Comparison of ENCODE assay signal across 1 cellular context in genomic region chr19:11293468-11294389, GRCh38.
A peak's percentile ranks its signal among the peaks of the same experiment; 100 is the strongest.
TF ChIP-seq lines count a peak whose summit lies in the region.

No MANE protein-coding gene starts in this region.

TF ChIP-seq in HepG2, 621 proteins besides CTCF, POLR2A, EP300 and RAD21 (continues in another document):
- peak; percentile 24; the same call in 1 of the 2 replicates for TF ChIP-seq ZKSCAN8 (CRISPR knock-in tag; IDR thresholded peaks at IDR 0.05; ENCODE audit: borderline replicate concordance)
- TF ChIP-seq NBN (conservative IDR thresholded peaks at IDR 0.05), result no peak
- TF ChIP-seq RXRA (CRISPR knock-in tag; IDR thresholded peaks at IDR 0.05), result 0 out of 2 replicates have a peak, but pooled peaks have one; percentile 33
- TF ChIP-seq ZIK1 (CRISPR knock-in tag; IDR thresholded peaks at IDR 0.05; ENCODE audit: borderline replicate concordance, low read depth), result peak; percentile 38; the same call in 1 of the 2 replicates
- TF ChIP-seq, protein P1, sequence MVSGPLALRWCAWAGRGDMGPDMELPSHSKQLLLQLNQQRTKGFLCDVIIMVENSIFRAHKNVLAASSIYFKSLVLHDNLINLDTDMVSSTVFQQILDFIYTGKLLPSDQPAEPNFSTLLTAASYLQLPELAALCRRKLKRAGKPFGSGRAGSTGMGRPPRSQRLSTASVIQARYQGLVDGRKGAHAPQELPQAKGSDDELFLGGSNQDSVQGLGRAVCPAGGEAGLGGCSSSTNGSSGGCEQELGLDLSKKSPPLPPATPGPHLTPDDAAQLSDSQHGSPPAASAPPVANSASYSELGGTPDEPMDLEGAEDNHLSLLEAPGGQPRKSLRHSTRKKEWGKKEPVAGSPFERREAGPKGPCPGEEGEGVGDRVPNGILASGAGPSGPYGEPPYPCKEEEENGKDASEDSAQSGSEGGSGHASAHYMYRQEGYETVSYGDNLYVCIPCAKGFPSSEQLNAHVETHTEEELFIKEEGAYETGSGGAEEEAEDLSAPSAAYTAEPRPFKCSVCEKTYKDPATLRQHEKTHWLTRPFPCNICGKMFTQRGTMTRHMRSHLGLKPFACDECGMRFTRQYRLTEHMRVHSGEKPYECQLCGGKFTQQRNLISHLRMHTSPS (CRISPR knock-in tag; IDR thresholded peaks at IDR 0.05; ENCODE audit: low read depth), result peak; percentile 51; the same call in 1 of the 2 replicates
- TF ChIP-seq CENPX (CRISPR knock-in tag; IDR thresholded peaks at IDR 0.05), result no peak
- TF ChIP-seq CHCHD3 (CRISPR knock-in tag; IDR thresholded peaks at IDR 0.05), result no peak
- peak; percentile 21; the same call in 1 of the 2 replicates for TF ChIP-seq POGZ (CRISPR knock-in tag; IDR thresholded peaks at IDR 0.05)
- 0 out of 2 replicates have a peak, but pooled peaks have one; percentile 55 for TF ChIP-seq FOXC1 (CRISPR knock-in tag; IDR thresholded peaks at IDR 0.05; ENCODE audit: borderline replicate concordance)
- peak; percentile 48 for TF ChIP-seq ARID5B (CRISPR knock-in tag; IDR thresholded peaks at IDR 0.05)
- peak; percentile 43 for TF ChIP-seq THAP11 (CRISPR knock-in tag; IDR thresholded peaks at IDR 0.05)
- no peak for TF ChIP-seq KLF9 (CRISPR knock-in tag; IDR thresholded peaks at IDR 0.05; ENCODE audit: low read depth)
- no peak for TF ChIP-seq FOXK1 (CRISPR knock-in tag; IDR thresholded peaks at IDR 0.05; ENCODE audit: borderline replicate concordance, low read depth)
- TF ChIP-seq, protein P2, sequence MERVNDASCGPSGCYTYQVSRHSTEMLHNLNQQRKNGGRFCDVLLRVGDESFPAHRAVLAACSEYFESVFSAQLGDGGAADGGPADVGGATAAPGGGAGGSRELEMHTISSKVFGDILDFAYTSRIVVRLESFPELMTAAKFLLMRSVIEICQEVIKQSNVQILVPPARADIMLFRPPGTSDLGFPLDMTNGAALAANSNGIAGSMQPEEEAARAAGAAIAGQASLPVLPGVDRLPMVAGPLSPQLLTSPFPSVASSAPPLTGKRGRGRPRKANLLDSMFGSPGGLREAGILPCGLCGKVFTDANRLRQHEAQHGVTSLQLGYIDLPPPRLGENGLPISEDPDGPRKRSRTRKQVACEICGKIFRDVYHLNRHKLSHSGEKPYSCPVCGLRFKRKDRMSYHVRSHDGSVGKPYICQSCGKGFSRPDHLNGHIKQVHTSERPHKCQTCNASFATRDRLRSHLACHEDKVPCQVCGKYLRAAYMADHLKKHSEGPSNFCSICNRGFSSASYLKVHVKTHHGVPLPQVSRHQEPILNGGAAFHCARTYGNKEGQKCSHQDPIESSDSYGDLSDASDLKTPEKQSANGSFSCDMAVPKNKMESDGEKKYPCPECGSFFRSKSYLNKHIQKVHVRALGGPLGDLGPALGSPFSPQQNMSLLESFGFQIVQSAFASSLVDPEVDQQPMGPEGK (CRISPR knock-in tag; IDR thresholded peaks at IDR 0.05), result peak; percentile 65; the same call in 1 of the 2 replicates
- TF ChIP-seq ZNF292 (CRISPR knock-in tag; IDR thresholded peaks at IDR 0.05; ENCODE audit: borderline replicate concordance, low read depth), result peak; percentile 37; the same call in 1 of the 2 replicates
- TF ChIP-seq CBX1 (IDR thresholded peaks at IDR 0.05; ENCODE audit: low read depth), result no peak
- 0 out of 2 replicates have a peak, but pooled peaks have one; percentile 18 for TF ChIP-seq ZNF552 (CRISPR knock-in tag; IDR thresholded peaks at IDR 0.05; ENCODE audit: borderline replicate concordance)
- no peak for TF ChIP-seq YEATS4 (CRISPR knock-in tag; IDR thresholded peaks at IDR 0.05; ENCODE audit: borderline replicate concordance)
- TF ChIP-seq SIX1 (CRISPR knock-in tag; IDR thresholded peaks at IDR 0.05; ENCODE audit: borderline replicate concordance), result no peak
- TF ChIP-seq IKZF5 (CRISPR knock-in tag; IDR thresholded peaks at IDR 0.05), result 0 out of 2 replicates have a peak, but pooled peaks have one; percentile 65
- TF ChIP-seq, protein P3, sequence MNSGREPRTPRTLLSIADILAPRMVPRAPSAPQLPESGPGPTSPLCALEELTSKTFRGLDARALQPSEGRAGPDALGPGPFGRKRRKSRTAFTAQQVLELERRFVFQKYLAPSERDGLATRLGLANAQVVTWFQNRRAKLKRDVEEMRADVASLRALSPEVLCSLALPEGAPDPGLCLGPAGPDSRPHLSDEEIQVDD (CRISPR knock-in tag; IDR thresholded peaks at IDR 0.05; ENCODE audit: borderline replicate concordance), result no peak
- no peak for TF ChIP-seq CENPBD1 (CRISPR knock-in tag; IDR thresholded peaks at IDR 0.05; ENCODE audit: borderline replicate concordance, low read depth)
- TF ChIP-seq ZNF678 (CRISPR knock-in tag; IDR thresholded peaks at IDR 0.05), result no peak
- TF ChIP-seq ZNF607 (CRISPR knock-in tag; IDR thresholded peaks at IDR 0.05; ENCODE audit: borderline replicate concordance), result no peak
- peak; percentile 27; the same call in 1 of the 2 replicates for TF ChIP-seq ZNF724P (CRISPR knock-in tag; IDR thresholded peaks at IDR 0.05; ENCODE audit: borderline replicate concordance)
- TF ChIP-seq HNRNPL (IDR thresholded peaks at IDR 0.05; ENCODE audit: low read depth, low read length), result peak; percentile 78; the same call in 1 of the 2 replicates
- peak; percentile 45; the same call in 1 of the 2 replicates for TF ChIP-seq SP2 (CRISPR knock-in tag; IDR thresholded peaks at IDR 0.05)
- peak; percentile 50 for TF ChIP-seq HIVEP1 (CRISPR knock-in tag; IDR thresholded peaks at IDR 0.05)
- no peak; the same call in 1 of the 2 replicates for TF ChIP-seq MEF2D (CRISPR knock-in tag; IDR thresholded peaks at IDR 0.05)
- peak; percentile 75; the same call in 1 of the 2 replicates for TF ChIP-seq ZBTB38 (CRISPR knock-in tag; IDR thresholded peaks at IDR 0.05)
- peak; percentile 28; the same call in 1 of the 2 replicates for TF ChIP-seq NFKB2 (CRISPR knock-in tag; IDR thresholded peaks at IDR 0.05; ENCODE audit: borderline replicate concordance)
- TF ChIP-seq, protein P4, sequence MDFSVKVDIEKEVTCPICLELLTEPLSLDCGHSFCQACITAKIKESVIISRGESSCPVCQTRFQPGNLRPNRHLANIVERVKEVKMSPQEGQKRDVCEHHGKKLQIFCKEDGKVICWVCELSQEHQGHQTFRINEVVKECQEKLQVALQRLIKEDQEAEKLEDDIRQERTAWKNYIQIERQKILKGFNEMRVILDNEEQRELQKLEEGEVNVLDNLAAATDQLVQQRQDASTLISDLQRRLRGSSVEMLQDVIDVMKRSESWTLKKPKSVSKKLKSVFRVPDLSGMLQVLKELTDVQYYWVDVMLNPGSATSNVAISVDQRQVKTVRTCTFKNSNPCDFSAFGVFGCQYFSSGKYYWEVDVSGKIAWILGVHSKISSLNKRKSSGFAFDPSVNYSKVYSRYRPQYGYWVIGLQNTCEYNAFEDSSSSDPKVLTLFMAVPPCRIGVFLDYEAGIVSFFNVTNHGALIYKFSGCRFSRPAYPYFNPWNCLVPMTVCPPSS (IDR thresholded peaks at IDR 0.05), result no peak
- TF ChIP-seq, protein P5, sequence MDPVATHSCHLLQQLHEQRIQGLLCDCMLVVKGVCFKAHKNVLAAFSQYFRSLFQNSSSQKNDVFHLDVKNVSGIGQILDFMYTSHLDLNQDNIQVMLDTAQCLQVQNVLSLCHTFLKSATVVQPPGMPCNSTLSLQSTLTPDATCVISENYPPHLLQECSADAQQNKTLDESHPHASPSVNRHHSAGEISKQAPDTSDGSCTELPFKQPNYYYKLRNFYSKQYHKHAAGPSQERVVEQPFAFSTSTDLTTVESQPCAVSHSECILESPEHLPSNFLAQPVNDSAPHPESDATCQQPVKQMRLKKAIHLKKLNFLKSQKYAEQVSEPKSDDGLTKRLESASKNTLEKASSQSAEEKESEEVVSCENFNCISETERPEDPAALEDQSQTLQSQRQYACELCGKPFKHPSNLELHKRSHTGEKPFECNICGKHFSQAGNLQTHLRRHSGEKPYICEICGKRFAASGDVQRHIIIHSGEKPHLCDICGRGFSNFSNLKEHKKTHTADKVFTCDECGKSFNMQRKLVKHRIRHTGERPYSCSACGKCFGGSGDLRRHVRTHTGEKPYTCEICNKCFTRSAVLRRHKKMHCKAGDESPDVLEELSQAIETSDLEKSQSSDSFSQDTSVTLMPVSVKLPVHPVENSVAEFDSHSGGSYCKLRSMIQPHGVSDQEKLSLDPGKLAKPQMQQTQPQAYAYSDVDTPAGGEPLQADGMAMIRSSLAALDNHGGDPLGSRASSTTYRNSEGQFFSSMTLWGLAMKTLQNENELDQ (CRISPR knock-in tag; IDR thresholded peaks at IDR 0.05; ENCODE audit: borderline replicate concordance), result no peak
- TF ChIP-seq SP5 (CRISPR knock-in tag; IDR thresholded peaks at IDR 0.05; ENCODE audit: borderline replicate concordance, low read depth), result peak; percentile 44; the same call in 1 of the 2 replicates
- no peak for TF ChIP-seq SIN3B (IDR thresholded peaks at IDR 0.05; ENCODE audit: low read length)
- TF ChIP-seq, protein P6, sequence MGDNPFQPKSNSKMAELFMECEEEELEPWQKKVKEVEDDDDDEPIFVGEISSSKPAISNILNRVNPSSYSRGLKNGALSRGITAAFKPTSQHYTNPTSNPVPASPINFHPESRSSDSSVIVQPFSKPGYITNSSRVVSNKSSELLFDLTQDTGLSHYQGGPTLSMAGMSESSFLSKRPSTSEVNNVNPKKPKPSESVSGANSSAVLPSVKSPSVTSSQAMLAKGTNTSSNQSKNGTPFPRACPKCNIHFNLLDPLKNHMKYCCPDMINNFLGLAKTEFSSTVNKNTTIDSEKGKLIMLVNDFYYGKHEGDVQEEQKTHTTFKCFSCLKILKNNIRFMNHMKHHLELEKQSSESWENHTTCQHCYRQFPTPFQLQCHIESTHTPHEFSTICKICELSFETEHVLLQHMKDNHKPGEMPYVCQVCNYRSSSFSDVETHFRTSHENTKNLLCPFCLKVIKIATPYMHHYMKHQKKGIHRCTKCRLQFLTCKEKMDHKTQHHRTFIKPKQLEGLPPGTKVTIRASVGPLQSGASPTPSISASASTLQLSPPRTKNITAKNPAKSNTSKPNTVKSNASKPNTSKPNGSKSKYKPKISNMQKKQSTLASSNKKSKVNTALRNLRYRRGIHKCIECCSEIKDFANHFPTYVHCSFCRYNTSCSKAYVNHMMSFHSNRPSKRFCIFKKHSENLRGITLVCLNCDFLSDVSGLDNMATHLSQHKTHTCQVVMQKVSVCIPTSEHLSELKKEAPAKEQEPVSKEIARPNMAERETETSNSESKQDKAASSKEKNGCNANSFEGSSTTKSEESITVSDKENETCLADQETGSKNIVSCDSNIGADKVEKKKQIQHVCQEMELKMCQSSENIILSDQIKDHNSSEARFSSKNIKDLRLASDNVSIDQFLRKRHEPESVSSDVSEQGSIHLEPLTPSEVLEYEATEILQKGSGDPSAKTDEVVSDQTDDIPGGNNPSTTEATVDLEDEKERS (CRISPR knock-in tag; IDR thresholded peaks at IDR 0.05), result no peak
- no peak for TF ChIP-seq SOX6 (IDR thresholded peaks at IDR 0.05)
- TF ChIP-seq SOX6 (CRISPR knock-in tag; IDR thresholded peaks at IDR 0.05), result peak; percentile 59; the same call in 1 of the 2 replicates
- no peak for TF ChIP-seq ZNF660 (CRISPR knock-in tag; IDR thresholded peaks at IDR 0.05; ENCODE audit: borderline replicate concordance, low read depth)
- peak; percentile 78 for TF ChIP-seq SAP130 (CRISPR knock-in tag; IDR thresholded peaks at IDR 0.05; ENCODE audit: low read depth)
- TF ChIP-seq ZFP90 (CRISPR knock-in tag; IDR thresholded peaks at IDR 0.05; ENCODE audit: borderline replicate concordance), result no peak
- no peak for TF ChIP-seq PRDM4 (CRISPR knock-in tag; IDR thresholded peaks at IDR 0.05; ENCODE audit: borderline replicate concordance)
